9 cellular contexts compared by ENCODE assay signal in genomic region chr5:81212211-81212687, GRCh38.
DNase-seq lines count a peak whose midpoint lies in the region; ATAC-seq and TF ChIP-seq lines count a peak whose summit lies in the region.
"Had no signal": no experiment of that assay in that cellular context is flagged by ENCODE, and none has a peak within 500 bp of the region (broad histone marks: within the 10 kb centered on the region; RNA-seq: fewer than 3 reads in every experiment).

No MANE protein-coding gene starts in this region.

- H3K4me3 ChIP-seq in GM06990 (replicated peaks; ENCODE audit: low read depth, low read length): no peak overlapping the region; the same call in 1 of the 2 replicates

- H3K9me3 Mint-ChIP-seq in effector memory CD8-positive, alpha-beta T cell: no peaks in the 10 kb centered on the region

- H3K27ac Mint-ChIP-seq in effector memory CD8-positive, alpha-beta T cell: peak overlapping the region in 1 of 2 donors; percentile 49

- H3K36me3 ChIP-seq in GM06990 (ENCODE audit: control insufficient read depth, insufficient read depth, low read length): no peaks in the 10 kb centered on the region

- TF ChIP-seq CTCF in GM06990 (IDR thresholded peaks at IDR 0.05; ENCODE audit: insufficient read depth, low read length, poor library complexity, severe bottlenecking): peak; percentile 45

- peak; percentile 60 for DNase-seq in GM06990 (ENCODE audit: extremely low read depth, insufficient read length)
- no peak for DNase-seq in effector memory CD8-positive, alpha-beta T cell
- DNase-seq in GOT3 (lab: John Stamatoyannopoulos, UW): no peak
- no peak for DNase-seq in amygdala (lab: John Stamatoyannopoulos, UW)
- DNase-seq in cerebellar cortex (ENCODE audit: low spot score): no peak
- no peak for DNase-seq in NCI-H2107 treated with DMSO at 0.1 percent for 48 hours (lab: John Stamatoyannopoulos, UW; ENCODE audit: unreplicated experiment)
- DNase-seq: DMS153 had no signal

- ATAC-seq in GM19328 (IDR thresholded peaks at IDR 0.05; ENCODE audit: unreplicated experiment) (peak; percentile 41), HG03354 (IDR thresholded peaks at IDR 0.05; ENCODE audit: poor library complexity, severe bottlenecking, unreplicated experiment) (peak; percentile 59)
- peak; percentile 14 for ATAC-seq in effector memory CD8-positive, alpha-beta T cell (replicated peaks)

- H3K27me3 ChIP-seq in GM06990 (replicated peaks; ENCODE audit: control insufficient read depth, insufficient read depth, low read length): no peaks in the 10 kb centered on the region

- peaks cover 27% of the 10 kb centered on the region for H3K36me3 Mint-ChIP-seq in effector memory CD8-positive, alpha-beta T cell (ENCODE audit: insufficient read depth)

- H3K27me3 Mint-ChIP-seq in effector memory CD8-positive, alpha-beta T cell: no peaks in the 10 kb centered on the region

- no peak overlapping the region for H3K4me3 Mint-ChIP-seq in effector memory CD8-positive, alpha-beta T cell

- peaks cover 0 to 2% of the 10 kb centered on the region in 2 donors for H3K4me1 Mint-ChIP-seq in effector memory CD8-positive, alpha-beta T cell (ENCODE audit: low read depth in 2 of 2)
